20 cellular contexts compared by ENCODE assay signal in the genomic region with DNA sequence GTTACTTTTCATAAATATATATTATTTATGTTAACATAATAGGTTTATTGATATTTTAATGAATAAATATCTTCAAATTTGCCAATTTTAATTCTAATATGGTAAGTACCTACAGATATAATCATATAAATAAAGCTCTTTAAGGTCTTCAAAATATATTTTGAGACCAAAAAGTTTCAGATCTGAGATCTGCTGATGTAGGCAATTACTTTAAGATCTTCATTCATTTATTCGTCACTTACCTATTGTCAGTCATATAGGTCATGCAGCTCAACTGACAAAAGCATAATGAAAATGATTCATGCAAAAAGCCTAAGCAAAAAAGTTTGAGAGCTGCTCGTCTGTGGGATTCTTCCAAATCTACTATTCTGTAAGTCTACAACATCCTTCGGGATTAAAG.
A peak's percentile ranks its signal among the peaks of the same experiment; 100 is the strongest.
DNase-seq lines count a peak whose midpoint lies in the region; ATAC-seq, FAIRE-seq and TF ChIP-seq lines count a peak whose summit lies in the region.
"Had no signal": no experiment of that assay in that cellular context is flagged by ENCODE, and none has a peak within 500 bp of the region (broad histone marks: within the 10 kb centered on the region; RNA-seq: fewer than 3 reads in every experiment).

No MANE protein-coding gene starts in this region.

- POLR2A ChIA-PET in RWPE1 (lab: Yijun Ruan, JAX; ENCODE audit: low non-redundant PET) = no interaction called here

- H3K4me1 Mint-ChIP-seq in T-helper 17 cell (peaks cover 32% of the 10 kb centered on the region), progenitor cell of endocrine pancreas (ENCODE audit: low read depth) (peaks cover 13% of the 10 kb centered on the region)
- no peaks in the 10 kb centered on the region for H3K4me1 Mint-ChIP-seq in stimulated activated memory B cell treated with anti-CD40 and anti-IgM and Interleukin-4, amounts not matched to agents 10 μg/mL and 1 μg/mL and 100 μg/mL, for 72 hours
- H3K4me1 Mint-ChIP-seq: B cell had no signal

- no peak for ATAC-seq in T-helper 17 cell
- ATAC-seq in HG03108 (IDR thresholded peaks at IDR 0.05; ENCODE audit: unreplicated experiment) = no peak
- ATAC-seq in stimulated activated memory B cell treated with anti-CD40 and anti-IgM and Interleukin-4, amounts not matched to agents 10 μg/mL and 1 μg/mL and 100 μg/mL, for 72 hours = no peak
- ATAC-seq: GM12878, GM23338 had no signal

- no peak overlapping the region for H3K27ac Mint-ChIP-seq in T-helper 17 cell
- H3K27ac Mint-ChIP-seq in progenitor cell of endocrine pancreas = peak overlapping the region; percentile 29
- H3K27ac Mint-ChIP-seq in stimulated activated memory B cell treated with anti-CD40 and anti-IgM and Interleukin-4, amounts not matched to agents 10 μg/mL and 1 μg/mL and 100 μg/mL, for 72 hours = no peak overlapping the region
- H3K27ac Mint-ChIP-seq: B cell; CD4-positive, alpha-beta T cell; GM23338 had no signal

- H3K27me3 ChIP-seq in esophagus muscularis mucosa = no peaks in the 10 kb centered on the region

- 93% methylated on average over 3 of the region's 3 CpGs for WGBS in esophagus muscularis mucosa

- no peaks in the 10 kb centered on the region for H3K9me3 ChIP-seq in T-helper 17 cell (ENCODE audit: control insufficient read depth, low read length, poor library complexity, severe bottlenecking)
- no peaks in the 10 kb centered on the region for H3K9me3 ChIP-seq in esophagus muscularis mucosa

- no peak for DNase-seq in T-helper 17 cell
- no peak for DNase-seq in esophagus muscularis mucosa (ENCODE audit: extremely low spot score)
- DNase-seq in progenitor cell of endocrine pancreas (ENCODE audit: low spot score, unreplicated experiment) = no peak
- DNase-seq in RWPE1 (ENCODE audit: low spot score) = no peak
- DNase-seq: 8988T; C1 segment of cervical spinal cord; Calu3; CD4-positive, alpha-beta T cell; DMS 273 treated with DMSO at 0.1 percent for 48 hours; DMS79; H7; KBM-7 had no signal

- H3K4me3 ChIP-seq in esophagus muscularis mucosa = no peak overlapping the region
- H3K4me3 ChIP-seq: GM12878, GM23338 had no signal

- no peaks in the 10 kb centered on the region for H3K27me3 Mint-ChIP-seq in T-helper 17 cell
- H3K27me3 Mint-ChIP-seq in progenitor cell of endocrine pancreas = no peaks in the 10 kb centered on the region
- peaks cover 47% of the 10 kb centered on the region for H3K27me3 Mint-ChIP-seq in stimulated activated memory B cell treated with anti-CD40 and anti-IgM and Interleukin-4, amounts not matched to agents 10 μg/mL and 1 μg/mL and 100 μg/mL, for 72 hours
- H3K27me3 Mint-ChIP-seq: CD4-positive, alpha-beta T cell had no signal

- TF ChIP-seq CTCF in esophagus muscularis mucosa (IDR thresholded peaks at IDR 0.05) (no peak), progenitor cell of endocrine pancreas (IDR thresholded peaks at IDR 0.05; ENCODE audit: unreplicated experiment) (no peak), RWPE1 (conservative IDR thresholded peaks at IDR 0.05; ENCODE audit: low read depth) (no peak)

- peaks cover 24 to 83% (median 79%) of the 10 kb centered on the region in 4 donors for H3K4me1 ChIP-seq in esophagus muscularis mucosa

- peak overlapping the region in 3 of 4 donors; percentile 37 to 89 (median 45) for H3K27ac ChIP-seq in esophagus muscularis mucosa (replicated peaks in 1 of 4)
- H3K27ac ChIP-seq in RWPE1 = no peak overlapping the region

- TF ChIP-seq EP300 in esophagus muscularis mucosa (IDR thresholded peaks at IDR 0.05) = no peak

- peaks cover 5% of the 10 kb centered on the region for H3K9me3 Mint-ChIP-seq in progenitor cell of endocrine pancreas (ENCODE audit: low read depth)
- no peaks in the 10 kb centered on the region for H3K9me3 Mint-ChIP-seq in stimulated activated memory B cell treated with anti-CD40 and anti-IgM and Interleukin-4, amounts not matched to agents 10 μg/mL and 1 μg/mL and 100 μg/mL, for 72 hours
- H3K9me3 Mint-ChIP-seq: CD4-positive, alpha-beta T cell had no signal

- CTCF ChIA-PET in RWPE1 (lab: Yijun Ruan, JAX) = no interaction called here

- peaks cover 0 to 14% (median 0%) of the 10 kb centered on the region in 4 donors for H3K36me3 ChIP-seq in esophagus muscularis mucosa

- intact Hi-C loops in esophagus muscularis mucosa (cut with DNase I) = loop anchor here (5.0 kb wide), 1 partner anchor 62 kb away; a partner anchor contains a TSS

- TF ChIP-seq POLR2A in esophagus muscularis mucosa (IDR thresholded peaks at IDR 0.05; ENCODE audit: low read depth) = no peak

- H3K4me3 Mint-ChIP-seq in T-helper 17 cell = peak overlapping the region; percentile 21
- H3K4me3 Mint-ChIP-seq in progenitor cell of endocrine pancreas (ENCODE audit: low read depth) = no peak overlapping the region
- H3K4me3 Mint-ChIP-seq in stimulated activated memory B cell treated with anti-CD40 and anti-IgM and Interleukin-4, amounts not matched to agents 10 μg/mL and 1 μg/mL and 100 μg/mL, for 72 hours = no peak overlapping the region
- H3K4me3 Mint-ChIP-seq: B cell; CD4-positive, alpha-beta T cell; GM23338 had no signal

- H3K36me3 Mint-ChIP-seq in T-helper 17 cell (ENCODE audit: low read depth) (no peaks in the 10 kb centered on the region), progenitor cell of endocrine pancreas (ENCODE audit: insufficient read depth) (peaks cover 17% of the 10 kb centered on the region)
- H3K36me3 Mint-ChIP-seq in stimulated activated memory B cell treated with anti-CD40 and anti-IgM and Interleukin-4, amounts not matched to agents 10 μg/mL and 1 μg/mL and 100 μg/mL, for 72 hours = no peaks in the 10 kb centered on the region

- peak; percentile 32 for FAIRE-seq in A204.1 (lab: Jason Lieb, UNC)
- FAIRE-seq: GM12878, GM18507, HTR-8/SVneo had no signal
